28 cellular contexts compared by ENCODE assay signal in genomic region chr5:114565871-114566270, GRCh38.
"Had no signal": no experiment of that assay in that cellular context is flagged by ENCODE, and none has a peak within 500 bp of the region (broad histone marks: within the 10 kb centered on the region; RNA-seq: fewer than 3 reads in every experiment).

No MANE protein-coding gene starts in this region.

- H3K4me3 Mint-ChIP-seq: natural killer cell; nephron; neural progenitor cell; stimulated activated effector memory CD8-positive, alpha-beta T cell treated with anti-CD3 and anti-CD28 coated beads, Interleukin-12 subunit alpha, Interleukin-12 subunit beta, amount 100 ng/mL, for 72 hours; stimulated activated naive B cell treated with anti-CD40 and anti-IgM and Interleukin-4, amounts not matched to agents 10 μg/mL and 1 μg/mL and 100 μg/mL, for 72 hours; stimulated activated naive CD8-positive, alpha-beta T cell treated with anti-CD3 and anti-CD28 coated beads, Interleukin-15, Interleukin-2, amounts not matched to agents 100 ng/mL and 50 ng/mL, for 24 hours had no signal

- H3K27ac ChIP-seq: neural progenitor cell, ovary, parathyroid adenoma, right atrium auricular region, skin epidermis, spleen, stomach, thoracic aorta, thyroid gland, tibial nerve, upper lobe of left lung, vagina had no signal

- DNase-seq: natural killer cell; occipital lobe; ovary; posterior cingulate gyrus; retina; spleen; stimulated activated CD4-positive, alpha-beta T cell treated with anti-CD3 and anti-CD28 coated beads, Interleukin-12 subunit alpha, Interleukin-12 subunit beta, amount 100 ng/mL, for 4 hours; stimulated activated CD4-positive, alpha-beta T cell treated with anti-CD3 and anti-CD28 coated beads, Interleukin-2, amount 100 ng/mL, for 24 hours; stimulated activated CD4-positive, alpha-beta T cell treated with anti-CD3 and anti-CD28 coated beads, Interleukin-2, amount 100 ng/mL, for 48 hours; stimulated activated CD4-positive, alpha-beta T cell treated with anti-CD3 and anti-CD28 coated beads, Interleukin-4, amount 100 ng/mL, for 24 hours; stimulated activated naive B cell treated with anti-CD40 and anti-IgM and Interleukin-4, amounts not matched to agents 10 μg/mL and 1 μg/mL and 100 μg/mL, for 72 hours; stimulated activated naive CD4-positive, alpha-beta T cell treated with Interleukin-2 at 50 U/mL for 16 hours; stomach; thyroid gland; trophoblast cell; upper lobe of left lung had no signal

- H3K9me3 Mint-ChIP-seq: neural progenitor cell had no signal

- H3K4me1 Mint-ChIP-seq: natural killer cell; nephron; neural progenitor cell; stimulated activated effector memory CD8-positive, alpha-beta T cell treated with anti-CD3 and anti-CD28 coated beads, Interleukin-12 subunit alpha, Interleukin-12 subunit beta, amount 100 ng/mL, for 72 hours; stimulated activated naive B cell treated with anti-CD40 and anti-IgM and Interleukin-4, amounts not matched to agents 10 μg/mL and 1 μg/mL and 100 μg/mL, for 72 hours had no signal

- H3K27me3 Mint-ChIP-seq: progenitor cell of endocrine pancreas; stimulated activated naive B cell treated with anti-CD40 and anti-IgM and Interleukin-4, amounts not matched to agents 10 μg/mL and 1 μg/mL and 100 μg/mL, for 72 hours; stimulated activated naive CD8-positive, alpha-beta T cell treated with anti-CD3 and anti-CD28 coated beads, Interleukin-15, Interleukin-2, amounts not matched to agents 100 ng/mL and 50 ng/mL, for 24 hours had no signal

- H3K27ac Mint-ChIP-seq: natural killer cell; neural progenitor cell; progenitor cell of endocrine pancreas; stimulated activated effector memory CD8-positive, alpha-beta T cell treated with anti-CD3 and anti-CD28 coated beads, Interleukin-12 subunit alpha, Interleukin-12 subunit beta, amount 100 ng/mL, for 72 hours; stimulated activated naive B cell treated with anti-CD40 and anti-IgM and Interleukin-4, amounts not matched to agents 10 μg/mL and 1 μg/mL and 100 μg/mL, for 72 hours; stimulated activated naive CD8-positive, alpha-beta T cell treated with anti-CD3 and anti-CD28 coated beads, Interleukin-15, Interleukin-2, amounts not matched to agents 100 ng/mL and 50 ng/mL, for 24 hours had no signal

- ATAC-seq: natural killer cell; sciatic nerve; stimulated activated effector memory CD8-positive, alpha-beta T cell treated with anti-CD3 and anti-CD28 coated beads, Interleukin-12 subunit alpha, Interleukin-12 subunit beta, amount 100 ng/mL, for 72 hours; stimulated activated naive B cell treated with anti-CD40 and anti-IgM and Interleukin-4, amounts not matched to agents 10 μg/mL and 1 μg/mL and 100 μg/mL, for 72 hours had no signal

- H3K36me3 Mint-ChIP-seq: neural progenitor cell; stimulated activated effector memory CD8-positive, alpha-beta T cell treated with anti-CD3 and anti-CD28 coated beads, Interleukin-12 subunit alpha, Interleukin-12 subunit beta, amount 100 ng/mL, for 72 hours; stimulated activated naive B cell treated with anti-CD40 and anti-IgM and Interleukin-4, amounts not matched to agents 10 μg/mL and 1 μg/mL and 100 μg/mL, for 72 hours had no signal
